Comparison of ENCODE assay signal across 17 cellular contexts in the genomic region with DNA sequence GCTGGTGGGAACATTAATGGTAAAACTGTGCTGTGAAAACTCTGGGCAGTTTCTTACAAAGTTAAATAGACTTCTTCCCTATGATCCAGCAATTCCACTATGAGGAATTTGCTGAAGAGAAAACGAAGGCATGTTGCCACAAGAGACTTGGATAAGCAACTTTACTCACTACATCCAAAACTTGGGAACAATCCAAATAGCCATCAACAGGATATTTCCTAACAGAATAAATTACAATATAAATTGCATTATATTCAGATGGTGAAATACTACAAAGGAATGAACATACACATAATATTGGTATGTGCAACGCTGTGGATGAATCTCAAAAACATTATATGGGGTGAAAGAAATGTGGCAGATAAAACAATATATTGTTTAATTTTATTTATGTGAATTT. TPM values are rescaled to one million over a fixed set of nuclear protein-coding genes. Genes with fewer than 3 reads are reported as not detected.
A peak's percentile ranks its signal among the peaks of the same experiment; 100 is the strongest.
DNase-seq lines count a peak whose midpoint lies in the region; ATAC-seq and TF ChIP-seq lines count a peak whose summit lies in the region.
"Had no signal": no experiment of that assay in that cellular context is flagged by ENCODE, and none has a peak within 500 bp of the region (broad histone marks: within the 10 kb centered on the region; RNA-seq: fewer than 3 reads in every experiment).

No MANE protein-coding gene starts in this region.

- intact Hi-C loops in esophagus muscularis mucosa (cut with DNase I) = no loop called here

- no peak overlapping the region for H2AFZ ChIP-seq in osteoblast (ENCODE audit: low read length)

- TF ChIP-seq CTCF in esophagus muscularis mucosa (IDR thresholded peaks at IDR 0.05) = no peak
- TF ChIP-seq CTCF in osteoblast (IDR thresholded peaks at IDR 0.05; ENCODE audit: extremely low read depth, low read depth, low read length) = no peak

- no peak overlapping the region for H3K27ac ChIP-seq in SK-N-MC
- no peak overlapping the region for H3K27ac ChIP-seq in esophagus muscularis mucosa (replicated peaks in 1 of 4)
- peak overlapping the region; percentile 54 for H3K27ac ChIP-seq in osteoblast (ENCODE audit: low read depth, low read length)
- H3K27ac ChIP-seq: heart left ventricle, right lobe of liver, VCaP had no signal

- H3K36me3 ChIP-seq in SK-N-MC (ENCODE audit: insufficient read depth, low read length) (no peaks in the 10 kb centered on the region), esophagus muscularis mucosa (no peaks in the 10 kb centered on the region), osteoblast (ENCODE audit: insufficient read depth, low read length) (no peaks in the 10 kb centered on the region)
- H3K36me3 ChIP-seq: heart left ventricle, right lobe of liver had no signal

- DNase-seq in EH (ENCODE audit: low read depth) = peak; percentile 71
- DNase-seq in SK-N-MC (ENCODE audit: low read depth, low spot score) = peak; percentile 5
- DNase-seq in esophagus muscularis mucosa (ENCODE audit: extremely low spot score) = peak; percentile 10
- peak; percentile 80 for DNase-seq in osteoblast (ENCODE audit: insufficient read length, low spot score, missing footprints)
- no peak for DNase-seq in activated effector memory CD4-positive, alpha-beta T cell treated with anti-CD3 and anti-CD28 coated beads, Interleukin-2, amount 50 U/mL, for 16 hours
- no peak for DNase-seq in NCI-H2227 (lab: John Stamatoyannopoulos, UW; ENCODE audit: unreplicated experiment)
- DNase-seq: activated CD8-positive, alpha-beta memory T cell treated with anti-CD3 and anti-CD28 coated beads, Interleukin-2, amount 50 U/mL, for 4 hours; amniotic stem cell; Caco-2; heart left ventricle; left colon; MV-4-11; naive thymus-derived CD8-positive, alpha-beta T cell; right lobe of liver had no signal

- H3K4me3 ChIP-seq in SK-N-MC = no peak overlapping the region
- H3K4me3 ChIP-seq in esophagus muscularis mucosa = no peak overlapping the region
- H3K4me3 ChIP-seq in osteoblast (ENCODE audit: insufficient read depth, low read length) = no peak overlapping the region
- H3K4me3 ChIP-seq: heart left ventricle, right lobe of liver had no signal

- H3K9me3 ChIP-seq in SK-N-MC (ENCODE audit: low read depth, low read length) (no peaks in the 10 kb centered on the region), esophagus muscularis mucosa (no peaks in the 10 kb centered on the region), osteoblast (ENCODE audit: low read depth, low read length) (no peaks in the 10 kb centered on the region)
- H3K9me3 ChIP-seq: Caco-2, heart left ventricle, right lobe of liver had no signal

- H3K4me2 ChIP-seq in osteoblast (ENCODE audit: insufficient read depth, low read length) = peak overlapping the region; percentile 65

- H3K4me1 ChIP-seq in esophagus muscularis mucosa (peaks cover 0 to 11% (median 9%) of the 10 kb centered on the region in 4 donors), osteoblast (ENCODE audit: insufficient read depth, low read length) (peaks cover 10% of the 10 kb centered on the region)
- H3K4me1 ChIP-seq: Caco-2, right lobe of liver had no signal

- no peak for TF ChIP-seq EP300 in esophagus muscularis mucosa (IDR thresholded peaks at IDR 0.05)

- ATAC-seq in GM19463 (IDR thresholded peaks at IDR 0.05; ENCODE audit: unreplicated experiment) = no peak
- no peak for ATAC-seq in GM21526 (IDR thresholded peaks at IDR 0.05; ENCODE audit: low FRiP score, unreplicated experiment)
- ATAC-seq: heart left ventricle; left colon; naive thymus-derived CD8-positive, alpha-beta T cell; right lobe of liver had no signal

- no peaks in the 10 kb centered on the region for H3K79me2 ChIP-seq in osteoblast (ENCODE audit: insufficient read depth, low read length)

- no peak overlapping the region for H3K9ac ChIP-seq in SK-N-MC (ENCODE audit: insufficient read length)

- TF ChIP-seq POLR2A in esophagus muscularis mucosa (IDR thresholded peaks at IDR 0.05; ENCODE audit: low read depth) = no peak

- no peaks in the 10 kb centered on the region for H4K20me1 ChIP-seq in osteoblast (ENCODE audit: insufficient read depth, low read length)

- 44% methylated on average over 2 of the region's 2 CpGs for WGBS in esophagus muscularis mucosa

- H3K27me3 ChIP-seq in esophagus muscularis mucosa (peaks cover 0 to 53% (median 17%) of the 10 kb centered on the region in 4 donors), osteoblast (ENCODE audit: insufficient read depth, low read length) (no peaks in the 10 kb centered on the region)
- H3K27me3 ChIP-seq: right lobe of liver had no signal

RNA-seq across cellular contexts. Expression of gene MKI67, which starts 21.4 kb away (rescaled TPM):
- total RNA-seq in esophagus muscularis mucosa = 1 to 10 TPM in 1 of 4 donors, under 1 TPM in 3; 0.17 to 1.2 (median 0.87) TPM
- 2.5 and 3.5 TPM in 2 replicates for total RNA-seq in osteoblast

Comparison
In these comparisons a context has a peak if more than half of its experiments do, and no peak if none do; other contexts are left out.
1. DNase-seq: peak in EH (single experiment), SK-N-MC (single experiment), esophagus muscularis mucosa (single experiment) and osteoblast (single experiment); none in activated effector memory CD4-positive, alpha-beta T cell treated with anti-CD3 and anti-CD28 coated beads, Interleukin-2, amount 50 U/mL, for 16 hours (single experiment) and NCI-H2227 (single experiment).